In genomic region chr20:63504642-63505041, GRCh38 we compare ENCODE assay signal across 1 cellular context.
TF ChIP-seq lines count a peak whose summit lies in the region.

No MANE protein-coding gene starts in this region.

TF ChIP-seq in HepG2, 621 proteins besides CTCF, POLR2A, EP300 and RAD21:
- TF ChIP-seq NFYC (CRISPR knock-in tag; IDR thresholded peaks at IDR 0.05) (no peak), CEBPB (IDR thresholded peaks at IDR 0.05; ENCODE audit: borderline replicate concordance, low read depth, low read length) (peak; percentile 35; the same call in 1 of the 2 replicates)
TF ChIP-seq in HepG2: peak in this region for 1.
